1 cellular context compared by ENCODE assay signal in the genomic region with DNA sequence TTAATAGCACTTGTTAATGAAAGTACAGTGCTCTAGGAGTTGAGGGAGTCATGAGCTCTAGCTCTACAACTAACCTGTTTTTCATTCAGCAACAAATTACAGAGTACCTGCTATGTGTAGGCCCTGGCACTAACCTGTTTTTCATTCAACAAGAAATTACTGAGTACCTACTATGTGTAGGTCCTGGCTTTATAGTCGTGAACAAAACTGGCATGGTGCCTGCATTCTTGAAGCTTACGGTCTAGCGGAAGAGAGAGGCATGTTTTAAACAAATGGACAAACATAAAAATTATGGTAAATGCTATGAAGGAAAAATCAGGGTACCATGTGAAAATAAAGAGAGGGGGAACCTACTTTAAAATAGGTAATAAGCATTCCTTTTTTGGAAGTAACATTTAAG.
TF ChIP-seq lines count a peak whose summit lies in the region.

No MANE protein-coding gene starts in this region.

TF ChIP-seq in H1, 55 proteins besides CTCF, POLR2A, EP300 and RAD21:
- no peak for TF ChIP-seq KDM5A (IDR thresholded peaks at IDR 0.05; ENCODE audit: low read length)
- no peak for TF ChIP-seq PHF8 (conservative IDR thresholded peaks at IDR 0.05; ENCODE audit: low read depth, low read length)
- no peak for TF ChIP-seq CTBP2 (IDR thresholded peaks at IDR 0.05; ENCODE audit: borderline replicate concordance, insufficient read depth, insufficient read length, low read length)
- TF ChIP-seq EGR1 (IDR thresholded peaks at IDR 0.05; ENCODE audit: borderline replicate concordance, low read depth, low read length): no peak
- TF ChIP-seq NRF1 (IDR thresholded peaks at IDR 0.05; ENCODE audit: low read depth, low read length): no peak
- TF ChIP-seq YY1 (IDR thresholded peaks at IDR 0.05; ENCODE audit: low read depth, low read length): no peak
- TF ChIP-seq CREB1 (IDR thresholded peaks at IDR 0.05): no peak
- no peak for TF ChIP-seq EZH2 (IDR thresholded peaks at IDR 0.05; ENCODE audit: low read depth, low read length, severe bottlenecking)
- no peak for TF ChIP-seq MAFK (IDR thresholded peaks at IDR 0.05; ENCODE audit: low read depth, low read length)
- TF ChIP-seq SUZ12 (IDR thresholded peaks at IDR 0.05; ENCODE audit: low read length): no peak
- TF ChIP-seq BACH1 (IDR thresholded peaks at IDR 0.05; ENCODE audit: low read length): no peak
- no peak for TF ChIP-seq TAF7 (optimal IDR thresholded peaks at IDR 0.05; ENCODE audit: borderline replicate concordance, low read depth, low read length)
- TF ChIP-seq, protein P1, sequence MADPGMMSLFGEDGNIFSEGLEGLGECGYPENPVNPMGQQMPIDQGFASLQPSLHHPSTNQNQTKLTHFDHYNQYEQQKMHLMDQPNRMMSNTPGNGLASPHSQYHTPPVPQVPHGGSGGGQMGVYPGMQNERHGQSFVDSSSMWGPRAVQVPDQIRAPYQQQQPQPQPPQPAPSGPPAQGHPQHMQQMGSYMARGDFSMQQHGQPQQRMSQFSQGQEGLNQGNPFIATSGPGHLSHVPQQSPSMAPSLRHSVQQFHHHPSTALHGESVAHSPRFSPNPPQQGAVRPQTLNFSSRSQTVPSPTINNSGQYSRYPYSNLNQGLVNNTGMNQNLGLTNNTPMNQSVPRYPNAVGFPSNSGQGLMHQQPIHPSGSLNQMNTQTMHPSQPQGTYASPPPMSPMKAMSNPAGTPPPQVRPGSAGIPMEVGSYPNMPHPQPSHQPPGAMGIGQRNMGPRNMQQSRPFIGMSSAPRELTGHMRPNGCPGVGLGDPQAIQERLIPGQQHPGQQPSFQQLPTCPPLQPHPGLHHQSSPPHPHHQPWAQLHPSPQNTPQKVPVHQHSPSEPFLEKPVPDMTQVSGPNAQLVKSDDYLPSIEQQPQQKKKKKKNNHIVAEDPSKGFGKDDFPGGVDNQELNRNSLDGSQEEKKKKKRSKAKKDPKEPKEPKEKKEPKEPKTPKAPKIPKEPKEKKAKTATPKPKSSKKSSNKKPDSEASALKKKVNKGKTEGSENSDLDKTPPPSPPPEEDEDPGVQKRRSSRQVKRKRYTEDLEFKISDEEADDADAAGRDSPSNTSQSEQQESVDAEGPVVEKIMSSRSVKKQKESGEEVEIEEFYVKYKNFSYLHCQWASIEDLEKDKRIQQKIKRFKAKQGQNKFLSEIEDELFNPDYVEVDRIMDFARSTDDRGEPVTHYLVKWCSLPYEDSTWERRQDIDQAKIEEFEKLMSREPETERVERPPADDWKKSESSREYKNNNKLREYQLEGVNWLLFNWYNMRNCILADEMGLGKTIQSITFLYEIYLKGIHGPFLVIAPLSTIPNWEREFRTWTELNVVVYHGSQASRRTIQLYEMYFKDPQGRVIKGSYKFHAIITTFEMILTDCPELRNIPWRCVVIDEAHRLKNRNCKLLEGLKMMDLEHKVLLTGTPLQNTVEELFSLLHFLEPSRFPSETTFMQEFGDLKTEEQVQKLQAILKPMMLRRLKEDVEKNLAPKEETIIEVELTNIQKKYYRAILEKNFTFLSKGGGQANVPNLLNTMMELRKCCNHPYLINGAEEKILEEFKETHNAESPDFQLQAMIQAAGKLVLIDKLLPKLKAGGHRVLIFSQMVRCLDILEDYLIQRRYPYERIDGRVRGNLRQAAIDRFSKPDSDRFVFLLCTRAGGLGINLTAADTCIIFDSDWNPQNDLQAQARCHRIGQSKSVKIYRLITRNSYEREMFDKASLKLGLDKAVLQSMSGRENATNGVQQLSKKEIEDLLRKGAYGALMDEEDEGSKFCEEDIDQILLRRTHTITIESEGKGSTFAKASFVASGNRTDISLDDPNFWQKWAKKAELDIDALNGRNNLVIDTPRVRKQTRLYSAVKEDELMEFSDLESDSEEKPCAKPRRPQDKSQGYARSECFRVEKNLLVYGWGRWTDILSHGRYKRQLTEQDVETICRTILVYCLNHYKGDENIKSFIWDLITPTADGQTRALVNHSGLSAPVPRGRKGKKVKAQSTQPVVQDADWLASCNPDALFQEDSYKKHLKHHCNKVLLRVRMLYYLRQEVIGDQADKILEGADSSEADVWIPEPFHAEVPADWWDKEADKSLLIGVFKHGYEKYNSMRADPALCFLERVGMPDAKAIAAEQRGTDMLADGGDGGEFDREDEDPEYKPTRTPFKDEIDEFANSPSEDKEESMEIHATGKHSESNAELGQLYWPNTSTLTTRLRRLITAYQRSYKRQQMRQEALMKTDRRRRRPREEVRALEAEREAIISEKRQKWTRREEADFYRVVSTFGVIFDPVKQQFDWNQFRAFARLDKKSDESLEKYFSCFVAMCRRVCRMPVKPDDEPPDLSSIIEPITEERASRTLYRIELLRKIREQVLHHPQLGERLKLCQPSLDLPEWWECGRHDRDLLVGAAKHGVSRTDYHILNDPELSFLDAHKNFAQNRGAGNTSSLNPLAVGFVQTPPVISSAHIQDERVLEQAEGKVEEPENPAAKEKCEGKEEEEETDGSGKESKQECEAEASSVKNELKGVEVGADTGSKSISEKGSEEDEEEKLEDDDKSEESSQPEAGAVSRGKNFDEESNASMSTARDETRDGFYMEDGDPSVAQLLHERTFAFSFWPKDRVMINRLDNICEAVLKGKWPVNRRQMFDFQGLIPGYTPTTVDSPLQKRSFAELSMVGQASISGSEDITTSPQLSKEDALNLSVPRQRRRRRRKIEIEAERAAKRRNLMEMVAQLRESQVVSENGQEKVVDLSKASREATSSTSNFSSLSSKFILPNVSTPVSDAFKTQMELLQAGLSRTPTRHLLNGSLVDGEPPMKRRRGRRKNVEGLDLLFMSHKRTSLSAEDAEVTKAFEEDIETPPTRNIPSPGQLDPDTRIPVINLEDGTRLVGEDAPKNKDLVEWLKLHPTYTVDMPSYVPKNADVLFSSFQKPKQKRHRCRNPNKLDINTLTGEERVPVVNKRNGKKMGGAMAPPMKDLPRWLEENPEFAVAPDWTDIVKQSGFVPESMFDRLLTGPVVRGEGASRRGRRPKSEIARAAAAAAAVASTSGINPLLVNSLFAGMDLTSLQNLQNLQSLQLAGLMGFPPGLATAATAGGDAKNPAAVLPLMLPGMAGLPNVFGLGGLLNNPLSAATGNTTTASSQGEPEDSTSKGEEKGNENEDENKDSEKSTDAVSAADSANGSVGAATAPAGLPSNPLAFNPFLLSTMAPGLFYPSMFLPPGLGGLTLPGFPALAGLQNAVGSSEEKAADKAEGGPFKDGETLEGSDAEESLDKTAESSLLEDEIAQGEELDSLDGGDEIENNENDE (IDR thresholded peaks at IDR 0.05; ENCODE audit: insufficient replicate concordance, low read length): no peak
- TF ChIP-seq CHD2 (IDR thresholded peaks at IDR 0.05; ENCODE audit: low read length): no peak
- TF ChIP-seq SP4 (IDR thresholded peaks at IDR 0.05; ENCODE audit: low read length): no peak
- TF ChIP-seq, protein P2, sequence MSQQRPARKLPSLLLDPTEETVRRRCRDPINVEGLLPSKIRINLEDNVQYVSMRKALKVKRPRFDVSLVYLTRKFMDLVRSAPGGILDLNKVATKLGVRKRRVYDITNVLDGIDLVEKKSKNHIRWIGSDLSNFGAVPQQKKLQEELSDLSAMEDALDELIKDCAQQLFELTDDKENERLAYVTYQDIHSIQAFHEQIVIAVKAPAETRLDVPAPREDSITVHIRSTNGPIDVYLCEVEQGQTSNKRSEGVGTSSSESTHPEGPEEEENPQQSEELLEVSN (IDR thresholded peaks at IDR 0.05): no peak
- TF ChIP-seq TCF12 (IDR thresholded peaks at IDR 0.05; ENCODE audit: low read depth, low read length): no peak
- no peak for TF ChIP-seq SIRT6 (IDR thresholded peaks at IDR 0.05; ENCODE audit: low read length)
- TF ChIP-seq BRCA1 (IDR thresholded peaks at IDR 0.05; ENCODE audit: low read depth, low read length): no peak
